ENCODE assay signal across 1 cellular context in genomic region chr15:82062479-82062878, GRCh38.
TF ChIP-seq lines count a peak whose summit lies in the region.

No MANE protein-coding gene starts in this region.

TF ChIP-seq in WTC11, 78 proteins besides CTCF, POLR2A, EP300 and RAD21 (continued from another document):
- TF ChIP-seq, protein P1, sequence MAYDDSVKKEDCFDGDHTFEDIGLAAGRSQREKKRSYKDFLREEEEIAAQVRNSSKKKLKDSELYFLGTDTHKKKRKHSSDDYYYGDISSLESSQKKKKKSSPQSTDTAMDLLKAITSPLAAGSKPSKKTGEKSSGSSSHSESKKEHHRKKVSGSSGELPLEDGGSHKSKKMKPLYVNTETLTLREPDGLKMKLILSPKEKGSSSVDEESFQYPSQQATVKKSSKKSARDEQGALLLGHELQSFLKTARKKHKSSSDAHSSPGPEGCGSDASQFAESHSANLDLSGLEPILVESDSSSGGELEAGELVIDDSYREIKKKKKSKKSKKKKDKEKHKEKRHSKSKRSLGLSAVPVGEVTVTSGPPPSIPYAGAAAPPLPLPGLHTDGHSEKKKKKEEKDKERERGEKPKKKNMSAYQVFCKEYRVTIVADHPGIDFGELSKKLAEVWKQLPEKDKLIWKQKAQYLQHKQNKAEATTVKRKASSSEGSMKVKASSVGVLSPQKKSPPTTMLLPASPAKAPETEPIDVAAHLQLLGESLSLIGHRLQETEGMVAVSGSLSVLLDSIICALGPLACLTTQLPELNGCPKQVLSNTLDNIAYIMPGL (CRISPR knock-in tag; IDR thresholded peaks at IDR 0.05): no peak
- TF ChIP-seq TCF7 (CRISPR knock-in tag; IDR thresholded peaks at IDR 0.05; ENCODE audit: low read depth): no peak
- no peak for TF ChIP-seq NR3C1 (CRISPR knock-in tag; conservative IDR thresholded peaks at IDR 0.05; ENCODE audit: low read depth)
- TF ChIP-seq ZBTB21 (CRISPR knock-in tag; IDR thresholded peaks at IDR 0.05; ENCODE audit: borderline replicate concordance): no peak
- no peak for TF ChIP-seq KAT7 (CRISPR knock-in tag; IDR thresholded peaks at IDR 0.05; ENCODE audit: borderline replicate concordance)
- TF ChIP-seq NFYB (CRISPR knock-in tag; conservative IDR thresholded peaks at IDR 0.05; ENCODE audit: low read depth): no peak
- TF ChIP-seq, protein P2, sequence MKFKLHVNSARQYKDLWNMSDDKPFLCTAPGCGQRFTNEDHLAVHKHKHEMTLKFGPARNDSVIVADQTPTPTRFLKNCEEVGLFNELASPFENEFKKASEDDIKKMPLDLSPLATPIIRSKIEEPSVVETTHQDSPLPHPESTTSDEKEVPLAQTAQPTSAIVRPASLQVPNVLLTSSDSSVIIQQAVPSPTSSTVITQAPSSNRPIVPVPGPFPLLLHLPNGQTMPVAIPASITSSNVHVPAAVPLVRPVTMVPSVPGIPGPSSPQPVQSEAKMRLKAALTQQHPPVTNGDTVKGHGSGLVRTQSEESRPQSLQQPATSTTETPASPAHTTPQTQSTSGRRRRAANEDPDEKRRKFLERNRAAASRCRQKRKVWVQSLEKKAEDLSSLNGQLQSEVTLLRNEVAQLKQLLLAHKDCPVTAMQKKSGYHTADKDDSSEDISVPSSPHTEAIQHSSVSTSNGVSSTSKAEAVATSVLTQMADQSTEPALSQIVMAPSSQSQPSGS (CRISPR knock-in tag; IDR thresholded peaks at IDR 0.05; ENCODE audit: borderline replicate concordance, low read depth): no peak
- TF ChIP-seq EMX1 (CRISPR knock-in tag; IDR thresholded peaks at IDR 0.05): no peak
- no peak for TF ChIP-seq NR2C2 (CRISPR knock-in tag; IDR thresholded peaks at IDR 0.05)
- no peak for TF ChIP-seq RELA (CRISPR knock-in tag; IDR thresholded peaks at IDR 0.05; ENCODE audit: borderline replicate concordance)
- TF ChIP-seq, protein P3, sequence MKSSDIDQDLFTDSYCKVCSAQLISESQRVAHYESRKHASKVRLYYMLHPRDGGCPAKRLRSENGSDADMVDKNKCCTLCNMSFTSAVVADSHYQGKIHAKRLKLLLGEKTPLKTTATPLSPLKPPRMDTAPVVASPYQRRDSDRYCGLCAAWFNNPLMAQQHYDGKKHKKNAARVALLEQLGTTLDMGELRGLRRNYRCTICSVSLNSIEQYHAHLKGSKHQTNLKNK (CRISPR knock-in tag; IDR thresholded peaks at IDR 0.05): no peak
- TF ChIP-seq FOXJ3 (CRISPR knock-in tag; IDR thresholded peaks at IDR 0.05; ENCODE audit: borderline replicate concordance): no peak
